32 cellular contexts compared by ENCODE assay signal in the genomic region with DNA sequence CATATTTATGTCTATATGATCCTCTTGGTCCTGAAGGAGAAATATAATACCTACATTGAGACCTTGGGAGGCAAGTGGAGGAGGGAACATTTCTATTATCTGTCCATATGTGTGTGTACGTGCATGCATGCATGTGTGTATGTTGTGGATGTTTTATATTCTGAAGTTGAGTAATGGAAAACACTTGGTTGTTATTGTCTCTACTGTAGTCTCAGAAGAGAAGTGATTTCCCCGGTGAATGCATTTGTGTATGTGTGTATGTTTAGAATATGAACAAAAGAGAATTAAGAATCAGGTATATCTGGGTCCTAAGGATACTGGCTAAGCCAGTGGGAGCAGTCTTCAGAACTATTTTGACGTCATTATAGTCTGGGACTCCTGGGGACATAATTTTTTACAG. TPM values are rescaled to one million over a fixed set of nuclear protein-coding genes. Genes with fewer than 3 reads are reported as not detected.
"Had no signal": no experiment of that assay in that cellular context is flagged by ENCODE, and none has a peak within 500 bp of the region (broad histone marks: within the 10 kb centered on the region; RNA-seq: fewer than 3 reads in every experiment).

TSS of gene OR52N1 (minus strand) at position 101 of the 400 bp plus-strand sequence. CDS start 2,449 bp downstream, outside the sequence.

- H3K27ac ChIP-seq: stomach, suprapubic skin, testis, thoracic aorta, thyroid gland, tibial artery, tibial nerve, transverse colon, upper lobe of left lung, upper lobe of right lung, uterus, vagina had no signal

- H3K4me3 ChIP-seq: stomach, suprapubic skin, testis, thoracic aorta, thyroid gland, tibial artery, tibial nerve, transverse colon, upper lobe of left lung, upper lobe of right lung, uterus, vagina had no signal

- H3K27ac Mint-ChIP-seq: stimulated activated effector memory CD8-positive, alpha-beta T cell treated with anti-CD3 and anti-CD28 coated beads, Interleukin-12 subunit alpha, Interleukin-12 subunit beta, amount 100 ng/mL, for 72 hours; stimulated activated naive B cell treated with anti-CD40 and anti-IgM and Interleukin-4, amounts not matched to agents 10 μg/mL and 1 μg/mL and 100 μg/mL, for 72 hours; stimulated activated naive CD8-positive, alpha-beta T cell treated with anti-CD3 and anti-CD28 coated beads, Interleukin-15, amount 100 ng/mL, for 72 hours; stimulated activated naive CD8-positive, alpha-beta T cell treated with anti-CD3 and anti-CD28 coated beads, Interleukin-15, Interleukin-2, amounts not matched to agents 100 ng/mL and 50 ng/mL, for 24 hours; type B pancreatic cell had no signal

- H3K36me3 ChIP-seq: stomach, suprapubic skin, thoracic aorta, thyroid gland, tibial artery, tibial nerve, transverse colon, upper lobe of left lung, upper lobe of right lung, uterus, vagina had no signal

- H3K4me1 Mint-ChIP-seq: stimulated activated effector memory CD8-positive, alpha-beta T cell treated with anti-CD3 and anti-CD28 coated beads, Interleukin-12 subunit alpha, Interleukin-12 subunit beta, amount 100 ng/mL, for 72 hours; stimulated activated naive B cell treated with anti-CD40 and anti-IgM and Interleukin-4, amounts not matched to agents 10 μg/mL and 1 μg/mL and 100 μg/mL, for 72 hours; stimulated activated naive CD8-positive, alpha-beta T cell treated with anti-CD3 and anti-CD28 coated beads, Interleukin-15, amount 100 ng/mL, for 72 hours had no signal

- H3K4me3 Mint-ChIP-seq: stimulated activated effector memory CD8-positive, alpha-beta T cell treated with anti-CD3 and anti-CD28 coated beads, Interleukin-12 subunit alpha, Interleukin-12 subunit beta, amount 100 ng/mL, for 72 hours; stimulated activated naive B cell treated with anti-CD40 and anti-IgM and Interleukin-4, amounts not matched to agents 10 μg/mL and 1 μg/mL and 100 μg/mL, for 72 hours; stimulated activated naive CD8-positive, alpha-beta T cell treated with anti-CD3 and anti-CD28 coated beads, Interleukin-15, amount 100 ng/mL, for 72 hours; stimulated activated naive CD8-positive, alpha-beta T cell treated with anti-CD3 and anti-CD28 coated beads, Interleukin-15, Interleukin-2, amounts not matched to agents 100 ng/mL and 50 ng/mL, for 24 hours; type B pancreatic cell had no signal

- ATAC-seq: stimulated activated effector memory CD8-positive, alpha-beta T cell treated with anti-CD3 and anti-CD28 coated beads, Interleukin-12 subunit alpha, Interleukin-12 subunit beta, amount 100 ng/mL, for 72 hours; stimulated activated naive B cell treated with anti-CD40 and anti-IgM and Interleukin-4, amounts not matched to agents 10 μg/mL and 1 μg/mL and 100 μg/mL, for 72 hours; stimulated activated naive CD8-positive, alpha-beta T cell treated with anti-CD3 and anti-CD28 coated beads, Interleukin-15, amount 100 ng/mL, for 72 hours; stimulated activated naive CD8-positive, alpha-beta T cell treated with anti-CD3 and anti-CD28 coated beads, Interleukin-15, Interleukin-2, amounts not matched to agents 100 U/mL and 50 U/mL, for 24 hours; upper lobe of right lung had no signal

- DNase-seq: stimulated activated CD4-positive, alpha-beta T cell treated with anti-CD3 and anti-CD28 coated beads, Interleukin-2, amount 100 ng/mL, for 48 hours; stimulated activated CD4-positive, alpha-beta T cell treated with anti-CD3 and anti-CD28 coated beads, Interleukin-4, amount 100 ng/mL, for 1 hour; stimulated activated CD4-positive, alpha-beta T cell treated with anti-CD3 and anti-CD28 coated beads, Interleukin-4, amount 100 ng/mL, for 24 hours; stimulated activated CD4-positive, alpha-beta T cell treated with anti-CD3 and anti-CD28 coated beads, Interleukin-4, amount 100 ng/mL, for 4 hours; stimulated activated CD8-positive, alpha-beta memory T cell treated with anti-CD3 and anti-CD28 coated beads, Interleukin-4, amount 100 ng/mL, for 48 hours; stimulated activated naive B cell treated with anti-CD40 and anti-IgM and Interleukin-4, amounts not matched to agents 10 μg/mL and 1 μg/mL and 100 μg/mL, for 72 hours; stimulated activated naive CD4-positive, alpha-beta T cell; stimulated activated naive CD4-positive, alpha-beta T cell treated with Interleukin-2 at 50 U/mL for 16 hours; stimulated activated naive CD8-positive, alpha-beta T cell treated with anti-CD3 and anti-CD28 coated beads, Interleukin-15, amount 100 ng/mL, for 72 hours; stimulated activated naive CD8-positive, alpha-beta T cell treated with anti-CD3 and anti-CD28 coated beads, Interleukin-15, Interleukin-2, amounts not matched to agents 100 U/mL and 50 U/mL, for 24 hours; stomach; substantia nigra; testis; thyroid gland; tibial artery; transverse colon; trophoblast cell; upper lobe of left lung; upper lobe of right lung; uterus had no signal

- H3K4me1 ChIP-seq: stomach, suprapubic skin, testis, thyroid gland, tibial artery, tibial nerve, transverse colon, upper lobe of left lung, upper lobe of right lung, uterus, vagina had no signal

- FAIRE-seq: urothelium cell line had no signal

- H3K9me3 Mint-ChIP-seq: stimulated activated effector memory CD8-positive, alpha-beta T cell treated with anti-CD3 and anti-CD28 coated beads, Interleukin-12 subunit alpha, Interleukin-12 subunit beta, amount 100 ng/mL, for 72 hours; stimulated activated naive B cell treated with anti-CD40 and anti-IgM and Interleukin-4, amounts not matched to agents 10 μg/mL and 1 μg/mL and 100 μg/mL, for 72 hours; stimulated activated naive CD8-positive, alpha-beta T cell treated with anti-CD3 and anti-CD28 coated beads, Interleukin-15, amount 100 ng/mL, for 72 hours; stimulated activated naive CD8-positive, alpha-beta T cell treated with anti-CD3 and anti-CD28 coated beads, Interleukin-15, Interleukin-2, amounts not matched to agents 100 ng/mL and 50 ng/mL, for 24 hours; type B pancreatic cell had no signal

- H3K36me3 Mint-ChIP-seq: stimulated activated effector memory CD8-positive, alpha-beta T cell treated with anti-CD3 and anti-CD28 coated beads, Interleukin-12 subunit alpha, Interleukin-12 subunit beta, amount 100 ng/mL, for 72 hours; stimulated activated naive B cell treated with anti-CD40 and anti-IgM and Interleukin-4, amounts not matched to agents 10 μg/mL and 1 μg/mL and 100 μg/mL, for 72 hours; type B pancreatic cell had no signal

- H3K27me3 ChIP-seq: stomach, suprapubic skin, testis, thyroid gland, tibial artery, tibial nerve, transverse colon, upper lobe of left lung, upper lobe of right lung, uterus, vagina had no signal

RNA-seq across cellular contexts. Expression of gene OR52N1, which starts in this region (rescaled TPM):
- total RNA-seq: stomach, subcutaneous adipose tissue, suprapubic skin, temporal lobe, thyroid gland, transverse colon, upper lobe of right lung, urinary bladder, vagina had no signal
- polyA plus RNA-seq: stomach, thymus, urinary bladder had no signal
